ENCODE assay signal across 13 cellular contexts in genomic region chr9:85523202-85523601, GRCh38.
DNase-seq lines count a peak whose midpoint lies in the region; ATAC-seq and TF ChIP-seq lines count a peak whose summit lies in the region.
"Had no signal": no experiment of that assay in that cellular context is flagged by ENCODE, and none has a peak within 500 bp of the region (broad histone marks: within the 10 kb centered on the region; RNA-seq: fewer than 3 reads in every experiment).

No MANE protein-coding gene starts in this region.

- WGBS in right cardiac atrium = 47% methylated on average over 9 of the region's 9 CpGs

- peaks cover 0 to 20% of the 10 kb centered on the region in 2 donors for H3K4me1 ChIP-seq in right atrium auricular region
- H3K4me1 ChIP-seq in right cardiac atrium (ENCODE audit: control insufficient read depth, insufficient read depth, low read length) = peaks cover 7% of the 10 kb centered on the region
- peaks cover 0 to 10% of the 10 kb centered on the region in 2 donors for H3K4me1 ChIP-seq in muscle layer of duodenum (ENCODE audit: control insufficient read depth in 1 of 2, insufficient read depth in 2 of 2, low read length in 2 of 2)

- in situ Hi-C loops in brain microvascular endothelial cell (cut with HindIII; ENCODE audit: low pct_ligation_motif_present, low sequenced_read_pairs) = no loop called here

- peak overlapping the region; percentile 87 for H3K4me3 Mint-ChIP-seq in type B pancreatic cell
- H3K4me3 Mint-ChIP-seq in activated CD4-positive, alpha-beta memory T cell treated with anti-CD3 and anti-CD28 coated beads, Interleukin-2, amount 10 ng/mL, durations not matched to agents 7 days and 5 days = no peak overlapping the region

- DNase-seq in right atrium auricular region (ENCODE audit: low spot score) (no peak), right cardiac atrium (no peak), brain microvascular endothelial cell (no peak), type B pancreatic cell (ENCODE audit: extremely low spot score, unreplicated experiment) (no peak), COLO668 (lab: John Stamatoyannopoulos, UW; ENCODE audit: unreplicated experiment) (no peak)
- DNase-seq in activated CD4-positive, alpha-beta memory T cell treated with anti-CD3 and anti-CD28 coated beads, Interleukin-2, amount 10 ng/mL, durations not matched to agents 7 days and 5 days = no peak
- DNase-seq: NCI-H1436, OCI-M1 had no signal

- ATAC-seq in right cardiac atrium = no peak
- no peak for ATAC-seq in GM19035 (IDR thresholded peaks at IDR 0.05; ENCODE audit: unreplicated experiment)

- peak overlapping the region in 1 of 2 donors; percentile 51 for H3K4me3 ChIP-seq in right atrium auricular region
- H3K4me3 ChIP-seq in right cardiac atrium (ENCODE audit: low read length) = no peak overlapping the region
- H3K4me3 ChIP-seq in brain microvascular endothelial cell (ENCODE audit: low read depth, low read length) = peak overlapping the region; percentile 59
- peak overlapping the region; percentile 45 to 59 for H3K4me3 ChIP-seq in muscle layer of duodenum (ENCODE audit: low read depth in 1 of 2, low read length in 2 of 2)

- H3K27me3 ChIP-seq in right atrium auricular region = no peaks in the 10 kb centered on the region
- H3K27me3 ChIP-seq in right cardiac atrium (ENCODE audit: control insufficient read depth, insufficient read depth) = no peaks in the 10 kb centered on the region
- no peaks in the 10 kb centered on the region for H3K27me3 ChIP-seq in brain microvascular endothelial cell (replicated peaks)
- H3K27me3 ChIP-seq in muscle layer of duodenum (ENCODE audit: low read depth, low read length) = peaks cover 4% of the 10 kb centered on the region

- H3K27ac ChIP-seq in right atrium auricular region (peak overlapping the region; percentile 70 to 77), right cardiac atrium (ENCODE audit: low read length) (no peak overlapping the region), brain microvascular endothelial cell (no peak overlapping the region), muscle layer of duodenum (ENCODE audit: low read length) (no peak overlapping the region)

- CTCF ChIA-PET in activated CD4-positive, alpha-beta memory T cell treated with anti-CD3 and anti-CD28 coated beads, Interleukin-2, amount 10 ng/mL, durations not matched to agents 7 days and 5 days (lab: Charles Lee) = interaction anchor here (1.1 kb wide), 1 partner anchor 87 kb away, joined by 3 read pairs; no protein-coding TSS in a partner anchor

- intact Hi-C loops in right cardiac atrium (cut with DNase I) = no loop called here

- H3K27ac Mint-ChIP-seq in type B pancreatic cell = peak overlapping the region; percentile 60
- no peak overlapping the region for H3K27ac Mint-ChIP-seq in activated CD4-positive, alpha-beta memory T cell treated with anti-CD3 and anti-CD28 coated beads, Interleukin-2, amount 10 ng/mL, durations not matched to agents 7 days and 5 days
- H3K27ac Mint-ChIP-seq: activated T-helper 2 cell treated with anti-CD3 and anti-CD28 coated beads, Interferon-gamma antibody, Interleukin-2, Interleukin-4, amounts not matched to agents 10 μg/mL and 5 μg/mL and 100 μg/mL, durations not matched to agents 14 hours and 24 hours and 36 hours; CD4-positive, CD25-positive, alpha-beta regulatory T cell had no signal

- H3K9me3 ChIP-seq in right atrium auricular region = no peaks in the 10 kb centered on the region
- no peaks in the 10 kb centered on the region for H3K9me3 ChIP-seq in right cardiac atrium (ENCODE audit: control insufficient read depth, low read length)
- no peaks in the 10 kb centered on the region for H3K9me3 ChIP-seq in muscle layer of duodenum (ENCODE audit: control insufficient read depth in 1 of 2, low read length in 2 of 2)
- H3K9me3 ChIP-seq: prostate gland had no signal

- H3K36me3 Mint-ChIP-seq in type B pancreatic cell = no peaks in the 10 kb centered on the region
- H3K36me3 Mint-ChIP-seq in activated CD4-positive, alpha-beta memory T cell treated with anti-CD3 and anti-CD28 coated beads, Interleukin-2, amount 10 ng/mL, durations not matched to agents 7 days and 5 days (ENCODE audit: low read depth) = no peaks in the 10 kb centered on the region
- H3K36me3 Mint-ChIP-seq: CD4-positive, CD25-positive, alpha-beta regulatory T cell had no signal

- peaks cover 45% of the 10 kb centered on the region for H3K27me3 Mint-ChIP-seq in type B pancreatic cell
- peaks cover 43% of the 10 kb centered on the region for H3K27me3 Mint-ChIP-seq in activated CD4-positive, alpha-beta memory T cell treated with anti-CD3 and anti-CD28 coated beads, Interleukin-2, amount 10 ng/mL, durations not matched to agents 7 days and 5 days

- H3K9me3 Mint-ChIP-seq in type B pancreatic cell = no peaks in the 10 kb centered on the region
- no peaks in the 10 kb centered on the region for H3K9me3 Mint-ChIP-seq in activated CD4-positive, alpha-beta memory T cell treated with anti-CD3 and anti-CD28 coated beads, Interleukin-2, amount 10 ng/mL, durations not matched to agents 7 days and 5 days
- H3K9me3 Mint-ChIP-seq: activated T-helper 2 cell treated with anti-CD3 and anti-CD28 coated beads, Interferon-gamma antibody, Interleukin-2, Interleukin-4, amounts not matched to agents 10 μg/mL and 5 μg/mL and 100 μg/mL, durations not matched to agents 14 hours and 24 hours and 36 hours; CD4-positive, CD25-positive, alpha-beta regulatory T cell had no signal

- peaks cover 4% of the 10 kb centered on the region for H3K4me1 Mint-ChIP-seq in type B pancreatic cell (ENCODE audit: unreplicated experiment)
- H3K4me1 Mint-ChIP-seq in activated CD4-positive, alpha-beta memory T cell treated with anti-CD3 and anti-CD28 coated beads, Interleukin-2, amount 10 ng/mL, durations not matched to agents 7 days and 5 days = peaks cover 9% of the 10 kb centered on the region

- POLR2A ChIA-PET in activated CD4-positive, alpha-beta memory T cell treated with anti-CD3 and anti-CD28 coated beads, Interleukin-2, amount 10 ng/mL, durations not matched to agents 7 days and 5 days (lab: Charles Lee) = no interaction called here

- TF ChIP-seq CTCF in right atrium auricular region (IDR thresholded peaks at IDR 0.05) (no peak), brain microvascular endothelial cell (IDR thresholded peaks at IDR 0.05; ENCODE audit: low read depth, low read length, missing control alignments) (no peak), type B pancreatic cell (conservative IDR thresholded peaks at IDR 0.05) (no peak)

- H3K36me3 ChIP-seq in right atrium auricular region = no peaks in the 10 kb centered on the region
- no peaks in the 10 kb centered on the region for H3K36me3 ChIP-seq in brain microvascular endothelial cell (replicated peaks)
- H3K36me3 ChIP-seq in muscle layer of duodenum (ENCODE audit: control insufficient read depth in 1 of 2, insufficient read depth in 2 of 2, low read length in 2 of 2) = no peaks in the 10 kb centered on the region
- H3K36me3 ChIP-seq: prostate gland had no signal

Comparison
In these comparisons a context has a peak if more than half of its experiments do, and no peak if none do; other contexts are left out.
1. H3K27ac ChIP-seq: peak in right atrium auricular region (2 of 2); none in right cardiac atrium (single experiment), brain microvascular endothelial cell (single experiment) and muscle layer of duodenum (single experiment).